ENCODE assay signal across 27 cellular contexts in genomic region chr15:73293773-73294172, GRCh38.
"Had no signal": no experiment of that assay in that cellular context is flagged by ENCODE, and none has a peak within 500 bp of the region (broad histone marks: within the 10 kb centered on the region; RNA-seq: fewer than 3 reads in every experiment).

No MANE protein-coding gene starts in this region.

- H3K4me3 ChIP-seq: body of pancreas, cardiac muscle cell, heart left ventricle, lower lobe of right lung, smooth muscle cell, stomach, suprapubic skin, tibial nerve had no signal

- H3K9me3 ChIP-seq: body of pancreas, heart left ventricle, lower lobe of right lung, stomach, suprapubic skin, tibial nerve had no signal

- H3K9me3 Mint-ChIP-seq: activated CD4-positive, alpha-beta memory T cell treated with anti-CD3 and anti-CD28 coated beads, Interleukin-2, amount 10 ng/mL, durations not matched to agents 7 days and 5 days; activated CD4-positive, alpha-beta T cell treated with anti-CD3 and anti-CD28 coated beads, Interleukin-2, amount 10 ng/mL, durations not matched to agents 24 days and 14 days; activated naive CD4-positive, alpha-beta T cell treated with anti-CD3 and anti-CD28 coated beads, Interleukin-2, amount 10 ng/mL, durations not matched to agents 7 days and 5 days; activated T-cell treated with anti-CD3 and anti-CD28 coated beads, Interleukin-2, amount 50 U/mL, for 72 hours; naive B cell; stimulated activated memory B cell treated with anti-CD40 and anti-IgM and Interleukin-4, amounts not matched to agents 10 μg/mL and 1 μg/mL and 100 μg/mL, for 72 hours had no signal

- DNase-seq: activated CD4-positive, alpha-beta memory T cell treated with anti-CD3 and anti-CD28 coated beads, Interleukin-2, amount 10 ng/mL, durations not matched to agents 7 days and 5 days; activated CD4-positive, alpha-beta T cell treated with anti-CD3 and anti-CD28 coated beads, Interleukin-2, amount 10 ng/mL, durations not matched to agents 24 days and 14 days; activated effector memory CD4-positive, alpha-beta T cell treated with Interleukin-2 at 50 U/mL for 16 hours; activated naive CD4-positive, alpha-beta T cell treated with anti-CD3 and anti-CD28 coated beads, Interleukin-2, amount 10 ng/mL, durations not matched to agents 7 days and 5 days; activated T-cell treated with anti-CD3 and anti-CD28 coated beads, Interleukin-2, amount 50 U/mL, for 72 hours; anterior cingulate cortex; body of pancreas; cortex of kidney; heart left ventricle; islet precursor cell; left cardiac atrium; lower lobe of right lung; mesendoderm; naive B cell; occipital lobe; stimulated activated CD4-positive, alpha-beta T cell treated with anti-CD3 and anti-CD28 coated beads, Interleukin-15, amount 100 ng/mL, for 24 hours; stomach; T-helper 9 cell had no signal

- H3K4me1 ChIP-seq: body of pancreas, lower lobe of right lung, stomach, suprapubic skin, tibial nerve had no signal

- H3K36me3 Mint-ChIP-seq: activated naive CD4-positive, alpha-beta T cell treated with anti-CD3 and anti-CD28 coated beads, Interleukin-2, amount 10 ng/mL, durations not matched to agents 7 days and 5 days; naive B cell had no signal

- H3K4me1 Mint-ChIP-seq: activated CD4-positive, alpha-beta memory T cell treated with anti-CD3 and anti-CD28 coated beads, Interleukin-2, amount 10 ng/mL, durations not matched to agents 7 days and 5 days; activated CD4-positive, alpha-beta T cell treated with anti-CD3 and anti-CD28 coated beads, Interleukin-2, amount 10 ng/mL, durations not matched to agents 24 days and 14 days; activated naive CD4-positive, alpha-beta T cell treated with anti-CD3 and anti-CD28 coated beads, Interleukin-2, amount 10 ng/mL, durations not matched to agents 7 days and 5 days; naive B cell; stimulated activated memory B cell treated with anti-CD40 and anti-IgM and Interleukin-4, amounts not matched to agents 10 μg/mL and 1 μg/mL and 100 μg/mL, for 72 hours had no signal

- H3K27ac Mint-ChIP-seq: activated CD4-positive, alpha-beta memory T cell treated with anti-CD3 and anti-CD28 coated beads, Interleukin-2, amount 10 ng/mL, durations not matched to agents 7 days and 5 days; activated CD4-positive, alpha-beta T cell treated with anti-CD3 and anti-CD28 coated beads, Interleukin-2, amount 10 ng/mL, durations not matched to agents 24 days and 14 days; activated naive CD4-positive, alpha-beta T cell treated with anti-CD3 and anti-CD28 coated beads, Interleukin-2, amount 10 ng/mL, durations not matched to agents 7 days and 5 days; activated T-cell treated with anti-CD3 and anti-CD28 coated beads, Interleukin-2, amount 50 U/mL, for 72 hours; naive B cell; stimulated activated memory B cell treated with anti-CD40 and anti-IgM and Interleukin-4, amounts not matched to agents 10 μg/mL and 1 μg/mL and 100 μg/mL, for 72 hours had no signal

- H3K4me3 Mint-ChIP-seq: activated CD4-positive, alpha-beta memory T cell treated with anti-CD3 and anti-CD28 coated beads, Interleukin-2, amount 10 ng/mL, durations not matched to agents 7 days and 5 days; activated CD4-positive, alpha-beta T cell treated with anti-CD3 and anti-CD28 coated beads, Interleukin-2, amount 10 ng/mL, durations not matched to agents 24 days and 14 days; activated naive CD4-positive, alpha-beta T cell treated with anti-CD3 and anti-CD28 coated beads, Interleukin-2, amount 10 ng/mL, durations not matched to agents 7 days and 5 days; activated T-cell treated with anti-CD3 and anti-CD28 coated beads, Interleukin-2, amount 50 U/mL, for 72 hours; naive B cell; stimulated activated memory B cell treated with anti-CD40 and anti-IgM and Interleukin-4, amounts not matched to agents 10 μg/mL and 1 μg/mL and 100 μg/mL, for 72 hours had no signal

- H3K4me2 ChIP-seq: smooth muscle cell had no signal

- ATAC-seq: activated CD4-positive, CD25-positive, alpha-beta regulatory T cell treated with anti-CD3 and anti-CD28 coated beads, Interleukin-2, amount 50 U/mL, for 24 hours; activated T-cell treated with anti-CD3 and anti-CD28 coated beads, Interleukin-2, amount 50 U/mL, for 72 hours; body of pancreas; heart left ventricle; left cardiac atrium; lower lobe of right lung; sciatic nerve; stimulated activated memory B cell treated with anti-CD40 and anti-IgM and Interleukin-4, amounts not matched to agents 10 μg/mL and 1 μg/mL and 100 μg/mL, for 72 hours had no signal

- H3K27ac ChIP-seq: body of pancreas, epithelial cell of prostate, heart left ventricle, lower lobe of right lung, stomach, suprapubic skin, tibial nerve had no signal

- FAIRE-seq: urothelium cell line had no signal

- H3K27me3 Mint-ChIP-seq: activated CD4-positive, alpha-beta memory T cell treated with anti-CD3 and anti-CD28 coated beads, Interleukin-2, amount 10 ng/mL, durations not matched to agents 7 days and 5 days; activated CD4-positive, alpha-beta T cell treated with anti-CD3 and anti-CD28 coated beads, Interleukin-2, amount 10 ng/mL, durations not matched to agents 24 days and 14 days; activated naive CD4-positive, alpha-beta T cell treated with anti-CD3 and anti-CD28 coated beads, Interleukin-2, amount 10 ng/mL, durations not matched to agents 7 days and 5 days; stimulated activated memory B cell treated with anti-CD40 and anti-IgM and Interleukin-4, amounts not matched to agents 10 μg/mL and 1 μg/mL and 100 μg/mL, for 72 hours had no signal

- H3K27me3 ChIP-seq: body of pancreas, cardiac muscle cell, heart left ventricle, stomach, suprapubic skin, tibial nerve had no signal
